ENCODE assay signal across 8 cellular contexts in genomic region chr17:50200447-50201225, GRCh38. TPM values are rescaled to one million over a fixed set of nuclear protein-coding genes. Genes with fewer than 3 reads are reported as not detected.
DNase-seq lines count a peak whose midpoint lies in the region; ATAC-seq and TF ChIP-seq lines count a peak whose summit lies in the region.

No MANE protein-coding gene starts in this region.

- peaks cover 21% of the 10 kb centered on the region for H3K36me3 ChIP-seq in H7 (replicated peaks; ENCODE audit: control insufficient read depth, insufficient read depth, low read length)

- DNase-seq in DMS153 treated with DMSO at 0.1 percent for 48 hours (lab: John Stamatoyannopoulos, UW; ENCODE audit: unreplicated experiment) (peak; percentile 23), H7 (peak; percentile 98), NCI-H146 (lab: John Stamatoyannopoulos, UW) (peak; percentile 64), T-helper 9 cell (peak; percentile 70), astrocyte of the cerebellum (ENCODE audit: low read depth) (peak; percentile 93), hippocampal formation (lab: John Stamatoyannopoulos, UW) (peak; percentile 53), retinal pigment epithelial cell (ENCODE audit: low read depth) (peak; percentile 48)

- peak overlapping the region; percentile 57 for H3K4me3 ChIP-seq in H7 (ENCODE audit: insufficient read depth, low read depth, low read length)
- H3K4me3 ChIP-seq in astrocyte of the cerebellum (ENCODE audit: low read depth, low read length) = peak overlapping the region; percentile 100
- H3K4me3 ChIP-seq in retinal pigment epithelial cell (ENCODE audit: low read length) = peak overlapping the region; percentile 54

- H3K27me3 ChIP-seq in H7 (ENCODE audit: control insufficient read depth, insufficient read depth, low read length) = peaks cover 28% of the 10 kb centered on the region

- in situ Hi-C loops in astrocyte of the cerebellum (cut with HindIII; ENCODE audit: low sequenced_read_pairs) = loop anchor here (5.0 kb wide), 1 partner anchor 67 kb away; no protein-coding TSS in a partner anchor

- peak; percentile 92 for TF ChIP-seq CTCF in astrocyte of the cerebellum (IDR thresholded peaks at IDR 0.05; ENCODE audit: low read depth, low read length, missing control alignments)
- TF ChIP-seq CTCF in retinal pigment epithelial cell (conservative IDR thresholded peaks at IDR 0.05; ENCODE audit: low read depth, low read length) = peak; percentile 82

- ATAC-seq in HG02623 (IDR thresholded peaks at IDR 0.05; ENCODE audit: unreplicated experiment) = no peak

RNA-seq across cellular contexts. Expression of gene COL1A1, which starts 0.8 kb away (rescaled TPM):
- 8.2 and 9.4 TPM in 2 replicates for total RNA-seq in H7 (2014; rRNA removed; shearing (Covaris generic))

RNA-seq across cellular contexts. Expression of gene SGCA, which starts 34.8 kb away (rescaled TPM):
- total RNA-seq in H7 (2014; rRNA removed; shearing (Covaris generic)) = 0.52 and 1.1 TPM in 2 replicates

RNA-seq across cellular contexts. Expression of gene PPP1R9B, which starts 50.2 kb away (rescaled TPM):
- 15.0 and 21.1 TPM in 2 replicates for total RNA-seq in H7 (2014; rRNA removed; shearing (Covaris generic))

Comparison
In these comparisons a context has a peak if more than half of its experiments do, and no peak if none do; other contexts are left out.
1. DNase-seq: peak in every context shown above with its lines; median percentile 98 in H7; 93 in astrocyte of the cerebellum; 70 in T-helper 9 cell; 64 in NCI-H146; 53 in hippocampal formation; 48 in retinal pigment epithelial cell; 23 in DMS153 treated with DMSO at 0.1 percent for 48 hours.